ENCODE assay signal across 28 cellular contexts in genomic region chr6:67285770-67286495, GRCh38.
"Had no signal": no experiment of that assay in that cellular context is flagged by ENCODE, and none has a peak within 500 bp of the region (broad histone marks: within the 10 kb centered on the region; RNA-seq: fewer than 3 reads in every experiment).

No MANE protein-coding gene starts in this region.

- H3K79me2 ChIP-seq: hepatocyte had no signal

- H3K4me3 Mint-ChIP-seq: activated CD4-positive, alpha-beta memory T cell treated with anti-CD3 and anti-CD28 coated beads, Interleukin-2, amount 10 ng/mL, durations not matched to agents 7 days and 5 days; activated naive CD4-positive, alpha-beta T cell treated with anti-CD3 and anti-CD28 coated beads, Interleukin-2, amount 50 U/mL, for 24 hours; activated naive CD8-positive, alpha-beta T cell treated with anti-CD3 and anti-CD28 coated beads, Interleukin-2, amount 50 U/mL, for 24 hours; activated T-cell treated with anti-CD3 and anti-CD28 coated beads, Interleukin-2, amount 50 U/mL, for 4 hours; activated T-helper 17 cell treated with anti-CD3 and anti-CD28 coated beads, Interleukin-2, amount 50 U/mL, for 72 hours; natural killer cell; neural progenitor cell; stimulated activated effector memory CD8-positive, alpha-beta T cell treated with anti-CD3 and anti-CD28 coated beads, Interleukin-12 subunit alpha, Interleukin-12 subunit beta, amount 100 ng/mL, for 72 hours; stimulated activated naive CD8-positive, alpha-beta T cell treated with anti-CD3 and anti-CD28 coated beads, Interleukin-15, amount 100 ng/mL, for 72 hours; T-helper 17 cell; type B pancreatic cell had no signal

- H3K4me2 ChIP-seq: hepatocyte, neural progenitor cell had no signal

- H3K36me3 ChIP-seq: brain microvascular endothelial cell, gastroesophageal sphincter, lower lobe of right lung, neural progenitor cell, uterus, WERI-Rb-1 had no signal

- H3K27ac Mint-ChIP-seq: activated CD4-positive, alpha-beta memory T cell treated with anti-CD3 and anti-CD28 coated beads, Interleukin-2, amount 10 ng/mL, durations not matched to agents 7 days and 5 days; activated naive CD4-positive, alpha-beta T cell treated with anti-CD3 and anti-CD28 coated beads, Interleukin-2, amount 50 U/mL, for 24 hours; activated naive CD8-positive, alpha-beta T cell treated with anti-CD3 and anti-CD28 coated beads, Interleukin-2, amount 50 U/mL, for 24 hours; activated T-helper 17 cell treated with anti-CD3 and anti-CD28 coated beads, Interleukin-2, amount 50 U/mL, for 72 hours; natural killer cell; neural progenitor cell; stimulated activated effector memory CD8-positive, alpha-beta T cell treated with anti-CD3 and anti-CD28 coated beads, Interleukin-12 subunit alpha, Interleukin-12 subunit beta, amount 100 ng/mL, for 72 hours; stimulated activated naive CD8-positive, alpha-beta T cell treated with anti-CD3 and anti-CD28 coated beads, Interleukin-15, amount 100 ng/mL, for 72 hours; T-helper 17 cell; type B pancreatic cell had no signal

- H3K9ac ChIP-seq: neural progenitor cell had no signal

- H3K9me3 ChIP-seq: gastroesophageal sphincter, lower lobe of right lung, uterus had no signal

- H3K36me3 Mint-ChIP-seq: activated naive CD4-positive, alpha-beta T cell treated with anti-CD3 and anti-CD28 coated beads, Interleukin-2, amount 50 U/mL, for 24 hours; natural killer cell; neural progenitor cell; stimulated activated effector memory CD8-positive, alpha-beta T cell treated with anti-CD3 and anti-CD28 coated beads, Interleukin-12 subunit alpha, Interleukin-12 subunit beta, amount 100 ng/mL, for 72 hours; type B pancreatic cell had no signal

- ATAC-seq: activated CD4-positive, CD25-positive, alpha-beta regulatory T cell treated with anti-CD3 and anti-CD28 coated beads, Interleukin-2, amount 50 U/mL, for 24 hours; activated naive CD8-positive, alpha-beta T cell treated with anti-CD3 and anti-CD28 coated beads, Interleukin-2, amount 50 U/mL, for 24 hours; activated T-cell treated with anti-CD3 and anti-CD28 coated beads, Interleukin-2, amount 50 U/mL, for 4 hours; activated T-helper 17 cell treated with anti-CD3 and anti-CD28 coated beads, Interleukin-2, amount 50 U/mL, for 72 hours; gastroesophageal sphincter; lower lobe of right lung; natural killer cell; sciatic nerve; stimulated activated effector memory CD8-positive, alpha-beta T cell treated with anti-CD3 and anti-CD28 coated beads, Interleukin-12 subunit alpha, Interleukin-12 subunit beta, amount 100 ng/mL, for 72 hours; stimulated activated naive CD8-positive, alpha-beta T cell treated with anti-CD3 and anti-CD28 coated beads, Interleukin-15, amount 100 ng/mL, for 72 hours; T-helper 17 cell had no signal

- H3K27me3 Mint-ChIP-seq: activated CD4-positive, alpha-beta memory T cell treated with anti-CD3 and anti-CD28 coated beads, Interleukin-2, amount 10 ng/mL, durations not matched to agents 7 days and 5 days; activated naive CD4-positive, alpha-beta T cell treated with anti-CD3 and anti-CD28 coated beads, Interleukin-2, amount 50 U/mL, for 24 hours; activated naive CD8-positive, alpha-beta T cell treated with anti-CD3 and anti-CD28 coated beads, Interleukin-2, amount 50 U/mL, for 24 hours; activated T-helper 17 cell treated with anti-CD3 and anti-CD28 coated beads, Interleukin-2, amount 50 U/mL, for 72 hours; stimulated activated naive CD8-positive, alpha-beta T cell treated with anti-CD3 and anti-CD28 coated beads, Interleukin-15, amount 100 ng/mL, for 72 hours; T-helper 17 cell; type B pancreatic cell had no signal

- H3K27ac ChIP-seq: brain microvascular endothelial cell, gastroesophageal sphincter, hepatocyte, lower lobe of right lung, neural progenitor cell, uterus, WERI-Rb-1 had no signal

- H3K4me1 Mint-ChIP-seq: activated CD4-positive, alpha-beta memory T cell treated with anti-CD3 and anti-CD28 coated beads, Interleukin-2, amount 10 ng/mL, durations not matched to agents 7 days and 5 days; activated naive CD4-positive, alpha-beta T cell treated with anti-CD3 and anti-CD28 coated beads, Interleukin-2, amount 50 U/mL, for 24 hours; activated naive CD8-positive, alpha-beta T cell treated with anti-CD3 and anti-CD28 coated beads, Interleukin-2, amount 50 U/mL, for 24 hours; activated T-helper 17 cell treated with anti-CD3 and anti-CD28 coated beads, Interleukin-2, amount 50 U/mL, for 72 hours; natural killer cell; neural progenitor cell; stimulated activated effector memory CD8-positive, alpha-beta T cell treated with anti-CD3 and anti-CD28 coated beads, Interleukin-12 subunit alpha, Interleukin-12 subunit beta, amount 100 ng/mL, for 72 hours; stimulated activated naive CD8-positive, alpha-beta T cell treated with anti-CD3 and anti-CD28 coated beads, Interleukin-15, amount 100 ng/mL, for 72 hours; T-helper 17 cell had no signal

- FAIRE-seq: endothelial cell of umbilical vein, small intestine had no signal

- H2AFZ ChIP-seq: hepatocyte, neural progenitor cell had no signal

- H3K27me3 ChIP-seq: brain microvascular endothelial cell, gastroesophageal sphincter, hepatocyte, neural progenitor cell, uterus had no signal

- H3K4me1 ChIP-seq: gastroesophageal sphincter, lower lobe of right lung, neural progenitor cell, uterus had no signal

- H3K9me3 Mint-ChIP-seq: activated T-helper 17 cell treated with anti-CD3 and anti-CD28 coated beads, Interleukin-2, amount 50 U/mL, for 72 hours; stimulated activated naive CD8-positive, alpha-beta T cell treated with anti-CD3 and anti-CD28 coated beads, Interleukin-15, amount 100 ng/mL, for 72 hours had no signal

- H3K4me3 ChIP-seq: gastroesophageal sphincter, hepatocyte, lower lobe of right lung, neural progenitor cell, uterus had no signal

- DNase-seq: activated CD4-positive, alpha-beta memory T cell treated with anti-CD3 and anti-CD28 coated beads, Interleukin-2, amount 10 ng/mL, durations not matched to agents 7 days and 5 days; activated CD4-positive, alpha-beta T cell treated with anti-CD3 and anti-CD28 coated beads for 48 hours; activated CD8-positive, alpha-beta memory T cell treated with anti-CD3 and anti-CD28 coated beads, Interleukin-2, amount 50 U/mL, for 48 hours; activated naive CD8-positive, alpha-beta T cell treated with anti-CD3 and anti-CD28 coated beads, Interleukin-2, amount 50 U/mL, for 24 hours; activated T-cell treated with anti-CD3 and anti-CD28 coated beads, Interleukin-2, amount 50 U/mL, for 4 hours; brain microvascular endothelial cell; caudate nucleus; lower lobe of right lung; mesenchymal stem cell; natural killer cell; small intestine; stimulated activated CD4-positive, alpha-beta T cell treated with anti-CD3 and anti-CD28 coated beads, Interleukin-4, amount 100 ng/mL, for 24 hours; stimulated activated naive CD8-positive, alpha-beta T cell treated with anti-CD3 and anti-CD28 coated beads, Interleukin-15, amount 100 ng/mL, for 72 hours; substantia nigra; T-helper 17 cell; T1000; uterus; WERI-Rb-1 had no signal
